8 cellular contexts compared by ENCODE assay signal in the genomic region with DNA sequence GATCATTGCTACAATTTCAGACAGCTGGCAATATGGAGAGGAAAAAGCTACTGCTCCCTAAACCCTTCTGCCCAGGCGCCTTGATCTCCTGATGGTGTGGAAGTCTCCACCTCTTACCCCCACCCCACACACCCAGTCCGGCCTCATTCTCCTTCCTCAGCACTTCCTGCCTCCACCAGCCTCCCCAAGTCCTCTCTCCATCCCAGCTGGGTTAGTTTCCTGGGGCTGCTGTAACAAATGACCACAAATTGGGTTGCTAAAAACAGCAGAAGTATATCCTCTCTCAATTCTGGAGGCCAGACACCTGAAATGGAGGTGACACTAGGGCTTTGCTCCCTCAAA. TPM values are rescaled to one million over a fixed set of nuclear protein-coding genes. Genes with fewer than 3 reads are reported as not detected.
DNase-seq lines count a peak whose midpoint lies in the region; ATAC-seq and TF ChIP-seq lines count a peak whose summit lies in the region.

No MANE protein-coding gene starts in this region.

- H3F3A ChIP-seq in SK-N-SH (replicated peaks; ENCODE audit: insufficient read depth) = no peaks in the 10 kb centered on the region

- H3K9me3 ChIP-seq in SK-N-SH (no peaks in the 10 kb centered on the region), fibroblast of lung (ENCODE audit: control insufficient read depth, insufficient read depth, low read depth, low read length) (no peaks in the 10 kb centered on the region), skeletal muscle satellite cell (replicated peaks; ENCODE audit: low read length) (no peaks in the 10 kb centered on the region)

- peak overlapping the region; percentile 63 to 69 for H3K4me3 ChIP-seq in SK-N-SH (ENCODE audit: low read depth in 2 of 2, low read length in 1 of 2)
- peak overlapping the region; percentile 59 to 71 (median 68) for H3K4me3 ChIP-seq in fibroblast of lung (replicated peaks in 1 of 4; ENCODE audit: control extremely low read depth in 1 of 4, insufficient read depth in 1 of 4, low read depth in 3 of 4, low read length in 4 of 4)
- H3K4me3 ChIP-seq in skeletal muscle satellite cell (ENCODE audit: low read length) = peak overlapping the region; percentile 80

- H3K27ac ChIP-seq in SK-N-SH (ENCODE audit: low read depth in 2 of 2, low read length in 1 of 2) (no peak overlapping the region), fibroblast of lung (ENCODE audit: insufficient read depth, low read length) (no peak overlapping the region)

- H3K4me1 ChIP-seq in SK-N-SH (ENCODE audit: control insufficient read depth in 1 of 2, insufficient read depth in 2 of 2, low read depth in 1 of 2, low read length in 1 of 2) (peaks cover 0 to 9% of the 10 kb centered on the region in 2 experiments; a peak in 1 of 4 replicates), fibroblast of lung (ENCODE audit: control insufficient read depth, extremely low read depth, insufficient read depth, low read length) (peaks cover 2% of the 10 kb centered on the region), skeletal muscle satellite cell (ENCODE audit: control insufficient read depth, insufficient read depth, low read length) (no peaks in the 10 kb centered on the region)

- TF ChIP-seq RAD21 in SK-N-SH (IDR thresholded peaks at IDR 0.05; ENCODE audit: low read length) = no peak

- TF ChIP-seq CTCF in SK-N-SH (IDR thresholded peaks at IDR 0.05) (no peak), fibroblast of lung (conservative IDR thresholded peaks at IDR 0.05 in 1 of 2, IDR thresholded peaks at IDR 0.05 in 1 of 2; ENCODE audit: low read depth in 1 of 2, low read length in 2 of 2) (no peak), omental fat pad (IDR thresholded peaks at IDR 0.05) (no peak)

- DNase-seq in NCI-H748 (lab: John Stamatoyannopoulos, UW; ENCODE audit: unreplicated experiment) (peak; percentile 22), NCI-H748 treated with DMSO at 0.1 percent for 48 hours (lab: John Stamatoyannopoulos, UW) (no peak), SK-N-SH (no peak), fibroblast of lung (ENCODE audit: low read depth in 2 of 2) (no peak), foreskin melanocyte (no peak), omental fat pad (ENCODE audit: low spot score) (no peak)

- CTCF ChIA-PET in SK-N-SH (lab: Yijun Ruan, JAX) = interaction anchor here (0.9 to 4.6 kb wide), 6 partner anchors 10 to 108 kb away, joined by 3 to 35 read pairs (median 7); no protein-coding TSS in a partner anchor

- H3K36me3 ChIP-seq in SK-N-SH (replicated peaks in 1 of 2; ENCODE audit: control insufficient read depth in 1 of 2, insufficient read depth in 2 of 2, low read length in 1 of 2) (no peaks in the 10 kb centered on the region), fibroblast of lung (ENCODE audit: control insufficient read depth, insufficient read depth, low read length) (no peaks in the 10 kb centered on the region), skeletal muscle satellite cell (ENCODE audit: insufficient read depth, low read length) (peaks cover 4% of the 10 kb centered on the region)

- H2AFZ ChIP-seq in SK-N-SH (ENCODE audit: low read depth) (no peak overlapping the region), fibroblast of lung (ENCODE audit: low read length) (no peak overlapping the region)

- H3K9me2 ChIP-seq in SK-N-SH = no peaks in the 10 kb centered on the region

- POLR2A ChIA-PET in SK-N-SH (lab: Yijun Ruan, JAX) = interaction anchor here (1.2 kb wide), 1 partner anchor 32 kb away, joined by 3 read pairs; no protein-coding TSS in a partner anchor

- no peak for TF ChIP-seq EP300 in SK-N-SH (IDR thresholded peaks at IDR 0.05; ENCODE audit: borderline replicate concordance in 1 of 2, low read depth in 1 of 2, low read length in 1 of 2)

- 50% methylated on average over 2 of the region's 2 CpGs for WGBS in SK-N-SH (ENCODE audit: low lambda C conversion rate)

- no peak for ATAC-seq in omental fat pad (ENCODE audit: low FRiP score)
- ATAC-seq in HG03460 (IDR thresholded peaks at IDR 0.05; ENCODE audit: unreplicated experiment) = no peak

- H3K9ac ChIP-seq in SK-N-SH (peak overlapping the region; percentile 67), fibroblast of lung (ENCODE audit: insufficient read depth, low read length) (no peak overlapping the region), skeletal muscle satellite cell (ENCODE audit: low read depth, low read length) (peak overlapping the region; percentile 80)

- H3K4me2 ChIP-seq in SK-N-SH (peak overlapping the region; percentile 77), fibroblast of lung (ENCODE audit: extremely low read depth, insufficient read depth, low read length) (peak overlapping the region; percentile 58), skeletal muscle satellite cell (ENCODE audit: low read length) (peak overlapping the region; percentile 81)

- H4K20me1 ChIP-seq in SK-N-SH (ENCODE audit: insufficient read depth) = peaks cover 22% of the 10 kb centered on the region; the same call in 1 of the 2 replicates
- no peaks in the 10 kb centered on the region for H4K20me1 ChIP-seq in fibroblast of lung (ENCODE audit: control insufficient read depth, extremely low read depth, insufficient read depth, low read length)

- H3K79me2 ChIP-seq in SK-N-SH (ENCODE audit: insufficient read depth) (peaks cover 29% of the 10 kb centered on the region; the same call in 1 of the 2 replicates), fibroblast of lung (ENCODE audit: control insufficient read depth, insufficient read depth, low read length) (peaks cover 14% of the 10 kb centered on the region)

- H3K27me3 ChIP-seq in SK-N-SH (ENCODE audit: insufficient read depth) (peaks cover 13% of the 10 kb centered on the region; the same call in 1 of the 2 replicates), fibroblast of lung (ENCODE audit: control insufficient read depth, insufficient read depth, low read length) (no peaks in the 10 kb centered on the region), skeletal muscle satellite cell (ENCODE audit: control insufficient read depth, insufficient read depth, low read length) (no peaks in the 10 kb centered on the region)

TF ChIP-seq in SK-N-SH, 30 proteins besides CTCF, POLR2A, EP300 and RAD21:
- TF ChIP-seq, protein P1, sequence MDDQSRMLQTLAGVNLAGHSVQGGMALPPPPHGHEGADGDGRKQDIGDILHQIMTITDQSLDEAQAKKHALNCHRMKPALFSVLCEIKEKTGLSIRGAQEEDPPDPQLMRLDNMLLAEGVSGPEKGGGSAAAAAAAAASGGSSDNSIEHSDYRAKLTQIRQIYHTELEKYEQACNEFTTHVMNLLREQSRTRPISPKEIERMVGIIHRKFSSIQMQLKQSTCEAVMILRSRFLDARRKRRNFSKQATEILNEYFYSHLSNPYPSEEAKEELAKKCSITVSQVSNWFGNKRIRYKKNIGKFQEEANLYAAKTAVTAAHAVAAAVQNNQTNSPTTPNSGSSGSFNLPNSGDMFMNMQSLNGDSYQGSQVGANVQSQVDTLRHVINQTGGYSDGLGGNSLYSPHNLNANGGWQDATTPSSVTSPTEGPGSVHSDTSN (IDR thresholded peaks at IDR 0.05) = no peak
- no peak for TF ChIP-seq GABPA (IDR thresholded peaks at IDR 0.05; ENCODE audit: low read depth)
- TF ChIP-seq, protein P2, sequence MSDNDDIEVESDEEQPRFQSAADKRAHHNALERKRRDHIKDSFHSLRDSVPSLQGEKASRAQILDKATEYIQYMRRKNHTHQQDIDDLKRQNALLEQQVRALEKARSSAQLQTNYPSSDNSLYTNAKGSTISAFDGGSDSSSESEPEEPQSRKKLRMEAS (IDR thresholded peaks at IDR 0.05; ENCODE audit: low read depth) = no peak
- TF ChIP-seq TCF12 (IDR thresholded peaks at IDR 0.05) = no peak
- TF ChIP-seq JUND (IDR thresholded peaks at IDR 0.05) = no peak
- no peak for TF ChIP-seq CHD2 (IDR thresholded peaks at IDR 0.05; ENCODE audit: low read length, partially characterized antibody)
- no peak for TF ChIP-seq RCOR1 (IDR thresholded peaks at IDR 0.05; ENCODE audit: low read length)
- TF ChIP-seq ELF1 (IDR thresholded peaks at IDR 0.05) = no peak
- TF ChIP-seq MEF2A (IDR thresholded peaks at IDR 0.05; ENCODE audit: borderline replicate concordance, low read depth) = no peak
- TF ChIP-seq TEAD4 (IDR thresholded peaks at IDR 0.05; ENCODE audit: borderline replicate concordance, insufficient read depth) = no peak

RNA-seq across cellular contexts. Expression of a gene that starts 1.1 kb away (rescaled TPM):
- polyA plus RNA-seq in SK-N-SH (2012; rRNA removed) (44.5 and 45.3 TPM in 2 replicates), fibroblast of lung (19.9 and 22.8 TPM in 2 replicates)
- polyA plus RNA-seq in SK-N-SH (2012; cell fraction: cytosol; rRNA removed) = 29.3 and 41.5 TPM in 2 replicates
- polyA plus RNA-seq in SK-N-SH (2012; cell fraction: nucleus; rRNA removed) = 24.8 and 34.7 TPM in 2 replicates
- total RNA-seq in fibroblast of lung (24.4 and 28.2 TPM in 2 replicates), omental fat pad (10 to 100 TPM; 26.0 to 42.6 (median 31.0) TPM)
- polyA plus RNA-seq in fibroblast of lung (2012) = 25.2 and 30.4 TPM in 2 replicates
- polyA minus RNA-seq in fibroblast of lung (ENCODE audit: low replicate concordance) = 44.1 and 48.3 TPM in 2 replicates
- 33.2 and 36.9 TPM in 2 replicates for total RNA-seq in skeletal muscle satellite cell (2012; rRNA removed)

RNA-seq across cellular contexts. Expression of a gene that starts 47.0 kb away (rescaled TPM):
- polyA plus RNA-seq in SK-N-SH (2012; rRNA removed) (0.05 and 0.08 TPM in 2 replicates), fibroblast of lung (not detected in 2 replicates)
- 0.04 and 0.07 TPM in 2 replicates for polyA plus RNA-seq in SK-N-SH (2012; cell fraction: cytosol; rRNA removed)
- 0.06 TPM in 1 of 2 replicates, not detected in the other for polyA plus RNA-seq in SK-N-SH (2012; cell fraction: nucleus; rRNA removed)
- total RNA-seq in fibroblast of lung (under 0.01 TPM in 1 of 2 replicates, not detected in the other), omental fat pad (1 to 10 TPM in 1 of 4 donors, under 1 TPM in 1, not detected in 2; 0.48 to 2.3 TPM)
- polyA plus RNA-seq in fibroblast of lung (2012) = not detected in 2 replicates
- not detected in 2 replicates for polyA minus RNA-seq in fibroblast of lung (ENCODE audit: low replicate concordance)
- 0.25 TPM in 1 of 2 replicates, not detected in the other for total RNA-seq in skeletal muscle satellite cell (2012; rRNA removed)
